Comparison of ENCODE assay signal across 8 cellular contexts in the genomic region with DNA sequence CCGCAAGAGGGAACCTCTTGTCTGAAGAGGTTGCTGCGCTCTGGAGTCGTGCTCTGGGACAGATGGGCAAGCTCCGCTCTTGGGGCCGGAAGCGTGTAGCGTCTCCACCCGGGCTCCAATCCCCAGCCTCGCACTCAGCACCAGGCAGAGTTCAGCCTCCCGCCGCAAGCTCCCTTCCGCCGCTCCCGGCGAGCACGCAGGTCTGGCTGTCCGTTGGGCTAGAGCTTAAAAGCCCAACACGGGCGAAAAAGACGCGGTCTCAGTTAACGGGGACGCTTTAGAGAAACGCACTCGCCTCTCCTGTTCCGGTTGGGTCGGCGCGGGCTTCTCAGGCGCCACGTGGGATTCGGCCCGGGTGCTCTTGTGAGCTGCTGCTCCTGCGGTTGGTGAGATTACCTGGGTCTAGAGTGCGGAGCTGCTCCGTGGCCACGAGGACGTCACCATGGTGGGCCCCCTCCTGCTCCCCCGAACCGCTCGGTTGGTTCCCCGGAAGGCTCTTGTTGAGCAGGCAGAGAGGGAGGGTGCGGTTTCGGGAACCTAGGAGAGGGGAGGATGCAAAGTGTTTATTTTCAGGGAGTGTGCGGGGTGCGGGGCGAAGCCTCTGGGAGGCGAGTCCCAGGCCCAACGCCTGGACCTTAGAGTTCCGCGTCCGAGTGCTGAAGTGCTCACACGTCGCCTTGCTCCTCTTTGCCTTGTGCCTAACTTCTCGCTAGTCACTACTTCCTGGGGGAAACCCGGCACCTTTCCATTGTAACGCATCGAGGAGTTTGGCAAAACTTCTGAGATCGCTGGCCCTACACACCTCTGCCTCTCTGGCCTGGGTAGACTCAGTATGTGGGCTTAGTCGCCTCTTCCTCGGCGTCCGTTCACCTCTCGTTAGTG. TPM values are rescaled to one million over a fixed set of nuclear protein-coding genes. Genes with fewer than 3 reads are reported as not detected.
DNase-seq lines count a peak whose midpoint lies in the region; ATAC-seq lines count a peak whose summit lies in the region.

Gene TMA16, plus strand, starts transcription at position 331 of the 882 bp plus-strand sequence. Its CDS starts 112 bp downstream, at position 443.

- CTCF ChIA-PET in activated CD4-positive, alpha-beta T cell treated with anti-CD3 and anti-CD28 coated beads for 36 hours (lab: Charles Lee) = interaction anchor here (0.6 to 2.3 kb wide), 11 partner anchors 8 to 1618 kb away, joined by 3 to 11 read pairs (median 4); partner anchors contain the start of gene TMEM192

- intact Hi-C loops in activated CD4-positive, alpha-beta T cell treated with anti-CD3 and anti-CD28 coated beads for 36 hours (cut with DNase I, micrococcal nuclease) = loop anchor here (1.0 to 10.0 kb wide), 7 partner anchors 50 to 1830 kb away; partner anchors contain the start of genes NAF1 (in 2 of the 2), MSMO1 (in 1 of the 2) and TMEM192 (in 1 of the 2)

- ATAC-seq in GM19043 (IDR thresholded peaks at IDR 0.05; ENCODE audit: low read depth, unreplicated experiment) = peak; percentile 74
- ATAC-seq in HG03378 (IDR thresholded peaks at IDR 0.05; ENCODE audit: unreplicated experiment) = peak; percentile 77
- ATAC-seq in activated CD4-positive, alpha-beta T cell treated with anti-CD3 and anti-CD28 coated beads for 36 hours = peak; percentile 91

- peak within 1 kb of the TSS; percentile 100 for H3K27ac Mint-ChIP-seq in activated CD4-positive, alpha-beta T cell treated with anti-CD3 and anti-CD28 coated beads for 36 hours

- H3K27me3 Mint-ChIP-seq in activated CD4-positive, alpha-beta T cell treated with anti-CD3 and anti-CD28 coated beads for 36 hours = no peaks in the 10 kb centered on the region

- H3K4me3 Mint-ChIP-seq in activated CD4-positive, alpha-beta T cell treated with anti-CD3 and anti-CD28 coated beads for 36 hours = peak within 1 kb of the TSS; percentile 99

- POLR2A ChIA-PET in activated CD4-positive, alpha-beta T cell treated with anti-CD3 and anti-CD28 coated beads for 36 hours (lab: Charles Lee) = interaction anchor here (0.6 to 1.1 kb wide), 6 partner anchors 9 to 267 kb away, joined by 3 to 8 read pairs (median 4); no protein-coding TSS in a partner anchor

- DNase-seq in AG20443 (ENCODE audit: low spot score) (peak; percentile 97), NCI-H460 (ENCODE audit: extremely low read depth, low read depth) (peak; percentile 83), kidney tubule cell (ENCODE audit: low spot score) (peak; percentile 96)
- peak; percentile 92 for DNase-seq in activated CD4-positive, alpha-beta T cell treated with anti-CD3 and anti-CD28 coated beads for 36 hours
- DNase-seq in stimulated activated CD4-positive, alpha-beta T cell treated with anti-CD3 and anti-CD28 coated beads, Interleukin-1b, Interleukin-23, amount 100 ng/mL, for 24 hours (ENCODE audit: low read depth in 4 of 4, low spot score in 1 of 4) = peak; percentile 54 to 80 (median 68)

- peaks cover 32% of the 10 kb centered on the region for H3K36me3 Mint-ChIP-seq in activated CD4-positive, alpha-beta T cell treated with anti-CD3 and anti-CD28 coated beads for 36 hours (ENCODE audit: low read depth)

- peaks cover 27% of the 10 kb centered on the region for H3K4me1 Mint-ChIP-seq in activated CD4-positive, alpha-beta T cell treated with anti-CD3 and anti-CD28 coated beads for 36 hours

- peak within 1 kb of the TSS; percentile 57 for H3K27ac ChIP-seq in cingulate gyrus (ENCODE audit: low read depth, low read length)

- H3K9me3 Mint-ChIP-seq in activated CD4-positive, alpha-beta T cell treated with anti-CD3 and anti-CD28 coated beads for 36 hours (ENCODE audit: low read depth) = no peaks in the 10 kb centered on the region

RNA-seq across cellular contexts. Expression of gene TMA16, which starts in this region (rescaled TPM):
- 32.8 and 37.0 TPM in 2 replicates for total RNA-seq in NCI-H460 (2014; rRNA removed; shearing (Covaris generic))
- polyA plus RNA-seq in NCI-H460 (2014; cell fraction: nucleus; rRNA removed) = 18.5 and 31.8 TPM in 2 replicates
- 10 to 100 TPM; 54.7 to 63.6 TPM for total RNA-seq in activated CD4-positive, alpha-beta T cell treated with anti-CD3 and anti-CD28 coated beads for 36 hours

Comparison
In these comparisons a context has a peak if more than half of its experiments do, and no peak if none do; other contexts are left out.
1. Peak in every context shown above with its lines: DNase-seq, ATAC-seq and H3K27ac ChIP-seq.